In the genomic region with DNA sequence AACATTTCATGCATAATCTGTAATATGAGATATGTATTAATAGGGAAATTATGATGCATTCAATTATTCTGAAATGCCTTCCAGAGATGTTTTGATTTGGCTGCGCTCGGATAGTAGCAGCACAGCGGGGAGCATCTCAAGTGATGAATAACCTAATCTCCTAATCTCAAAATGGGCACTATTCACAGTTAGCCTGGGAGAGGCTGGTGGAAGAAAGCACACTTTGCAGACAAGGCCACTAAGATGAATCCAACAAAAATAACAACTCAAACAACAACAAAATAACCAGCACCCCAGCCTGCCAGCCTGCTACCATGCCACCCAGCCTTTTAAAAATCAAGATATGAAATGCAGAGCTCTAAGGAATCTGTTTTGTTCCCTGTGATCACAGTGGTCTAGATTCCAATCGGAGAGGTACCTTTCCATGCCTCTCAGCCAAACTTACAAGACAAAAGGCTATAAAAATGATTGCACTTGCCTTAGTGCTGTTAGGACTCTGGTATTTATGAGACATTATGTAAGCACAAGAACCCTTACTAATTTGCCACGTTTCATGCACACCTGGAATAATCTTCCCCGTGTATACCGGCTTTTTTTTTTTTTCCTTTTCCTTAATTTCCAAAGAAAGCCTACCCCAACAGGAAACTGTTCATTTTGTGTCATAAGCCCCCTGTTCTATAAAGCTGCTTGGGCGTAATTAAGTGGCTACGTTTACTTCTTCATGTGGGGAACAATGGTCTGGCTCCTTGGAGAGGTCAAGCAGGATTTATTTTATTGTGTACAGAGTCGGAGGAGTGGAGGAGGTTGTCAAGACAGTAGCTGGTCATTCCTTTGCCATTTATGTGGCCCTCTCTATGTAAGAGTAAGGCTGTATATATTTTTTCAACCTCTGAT, we compare ENCODE assay signal across 21 cellular contexts.
"Had no signal": no experiment of that assay in that cellular context is flagged by ENCODE, and none has a peak within 500 bp of the region (broad histone marks: within the 10 kb centered on the region; RNA-seq: fewer than 3 reads in every experiment).

No MANE protein-coding gene starts in this region.

- H3K36me3 Mint-ChIP-seq: immature natural killer cell; natural killer cell treated with Interleukin-12 subunit alpha and Interleukin-12 subunit beta and Interleukin-15 and Interleukin-18, amount 100 ng/mL, for 72 hours had no signal

- H3K27me3 Mint-ChIP-seq: activated naive CD8-positive, alpha-beta T cell treated with anti-CD3 and anti-CD28 coated beads, Interleukin-2, amount 50 U/mL, for 24 hours; progenitor cell of endocrine pancreas had no signal

- H3K27me3 ChIP-seq: breast epithelium, right atrium auricular region, transverse colon had no signal

- DNase-seq: activated CD4-positive, alpha-beta T cell treated with anti-CD3 and anti-CD28 coated beads for 1 hour; activated CD4-positive, alpha-beta T cell treated with anti-CD3 and anti-CD28 coated beads, Interleukin-2, amount 50 U/mL, for 4 hours; activated naive CD4-positive, alpha-beta T cell treated with Interleukin-2 at 50 U/mL for 16 hours; activated naive CD8-positive, alpha-beta T cell treated with anti-CD3 and anti-CD28 coated beads, Interleukin-2, amount 50 U/mL, for 24 hours; activated T-cell treated with anti-CD3 and anti-CD28 coated beads for 4 hours; aorta; effector memory CD4-positive, alpha-beta T cell; foreskin melanocyte; immature natural killer cell; mesenchymal stem cell; stimulated activated CD4-positive, alpha-beta T cell treated with anti-CD3 and anti-CD28 coated beads, Interleukin-15, amount 100 ng/mL, for 24 hours; stimulated activated CD4-positive, alpha-beta T cell treated with anti-CD3 and anti-CD28 coated beads, Interleukin-4, amount 100 ng/mL, for 24 hours; stimulated activated naive CD8-positive, alpha-beta T cell treated with anti-CD3 and anti-CD28 coated beads, Interleukin-15, Interleukin-2, amounts not matched to agents 100 U/mL and 50 U/mL, for 24 hours; transverse colon had no signal

- H3K27ac Mint-ChIP-seq: activated naive CD8-positive, alpha-beta T cell treated with anti-CD3 and anti-CD28 coated beads, Interleukin-2, amount 50 U/mL, for 24 hours; activated T-helper 17 cell treated with anti-CD3 and anti-CD28 coated beads, Interleukin-2, amount 50 U/mL, for 72 hours; dendritic cell treated with granulocyte-macrophage colony-stimulating factor and Interleukin-4, amounts not matched to agents 40 ng/mL and 50 ng/mL, for 4 days; immature natural killer cell; natural killer cell treated with Interleukin-12 subunit alpha and Interleukin-12 subunit beta and Interleukin-15 and Interleukin-18, amount 100 ng/mL, for 72 hours; progenitor cell of endocrine pancreas had no signal

- H3K4me1 ChIP-seq: breast epithelium, right atrium auricular region, transverse colon had no signal

- H3K27ac ChIP-seq: breast epithelium, right atrium auricular region, skin epidermis, transverse colon had no signal

- H3K9me3 ChIP-seq: breast epithelium, right atrium auricular region, transverse colon had no signal

- H3K4me3 ChIP-seq: breast epithelium, right atrium auricular region, skin epidermis, transverse colon had no signal

- H3K4me1 Mint-ChIP-seq: activated T-helper 17 cell treated with anti-CD3 and anti-CD28 coated beads, Interleukin-2, amount 50 U/mL, for 72 hours had no signal

- ATAC-seq: activated naive CD8-positive, alpha-beta T cell treated with anti-CD3 and anti-CD28 coated beads, Interleukin-2, amount 50 U/mL, for 24 hours; activated T-helper 17 cell treated with anti-CD3 and anti-CD28 coated beads, Interleukin-2, amount 50 U/mL, for 72 hours; natural killer cell treated with Interleukin-12 subunit alpha and Interleukin-12 subunit beta and Interleukin-15 and Interleukin-18, amount 100 ng/mL, for 72 hours; stimulated activated naive CD8-positive, alpha-beta T cell treated with anti-CD3 and anti-CD28 coated beads, Interleukin-15, Interleukin-2, amounts not matched to agents 100 U/mL and 50 U/mL, for 24 hours had no signal

- H3K36me3 ChIP-seq: breast epithelium, right atrium auricular region, transverse colon had no signal

- H3K4me3 Mint-ChIP-seq: activated naive CD8-positive, alpha-beta T cell treated with anti-CD3 and anti-CD28 coated beads, Interleukin-2, amount 50 U/mL, for 24 hours; activated T-helper 17 cell treated with anti-CD3 and anti-CD28 coated beads, Interleukin-2, amount 50 U/mL, for 72 hours; dendritic cell treated with granulocyte-macrophage colony-stimulating factor and Interleukin-4, amounts not matched to agents 40 ng/mL and 50 ng/mL, for 4 days; immature natural killer cell; natural killer cell treated with Interleukin-12 subunit alpha and Interleukin-12 subunit beta and Interleukin-15 and Interleukin-18, amount 100 ng/mL, for 72 hours had no signal

- H3K9me3 Mint-ChIP-seq: activated naive CD8-positive, alpha-beta T cell treated with anti-CD3 and anti-CD28 coated beads, Interleukin-2, amount 50 U/mL, for 24 hours; activated T-helper 17 cell treated with anti-CD3 and anti-CD28 coated beads, Interleukin-2, amount 50 U/mL, for 72 hours; dendritic cell treated with granulocyte-macrophage colony-stimulating factor and Interleukin-4, amounts not matched to agents 40 ng/mL and 50 ng/mL, for 4 days; natural killer cell treated with Interleukin-12 subunit alpha and Interleukin-12 subunit beta and Interleukin-15 and Interleukin-18, amount 100 ng/mL, for 72 hours had no signal
